In the genomic region with DNA sequence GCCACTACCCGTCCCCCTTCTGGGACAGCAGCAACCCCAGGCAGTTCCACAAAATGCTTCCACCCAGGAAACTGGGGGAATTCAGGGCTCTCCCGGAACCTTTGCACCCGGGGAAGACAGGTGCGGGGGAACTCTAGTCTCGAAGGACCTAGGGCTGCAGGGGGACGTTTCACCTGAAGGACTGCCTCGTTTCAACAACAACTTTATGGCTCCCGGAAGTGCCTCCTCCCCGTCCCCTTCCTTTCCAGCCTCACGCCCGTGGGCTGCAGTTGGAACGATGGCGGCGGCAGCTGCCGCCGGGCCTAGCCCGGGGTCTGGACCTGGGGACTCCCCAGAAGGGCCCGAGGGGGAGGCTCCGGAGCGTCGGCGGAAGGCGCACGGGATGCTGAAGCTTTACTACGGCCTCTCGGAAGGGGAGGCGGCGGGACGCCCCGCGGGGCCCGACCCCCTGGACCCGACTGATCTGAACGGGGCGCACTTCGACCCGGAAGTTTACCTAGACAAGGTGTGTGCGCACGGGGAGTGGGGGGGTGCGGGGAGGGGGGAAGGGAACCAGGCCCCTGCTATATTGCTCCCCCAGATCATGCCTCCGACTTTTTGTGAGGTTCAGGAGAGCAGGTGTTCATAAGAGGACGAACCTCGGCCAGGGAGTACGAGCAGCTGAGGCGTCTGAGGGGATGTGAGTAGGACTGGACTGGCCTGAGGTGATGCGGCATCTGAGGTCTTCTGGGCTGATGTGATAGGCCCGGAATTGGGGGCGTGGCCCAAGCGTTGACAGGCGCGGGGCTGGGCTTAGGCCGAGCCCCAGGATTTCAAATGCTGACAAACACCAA, we compare ENCODE assay signal across 1 cellular context.
TF ChIP-seq lines count a peak whose summit lies in the region.

A gene (plus strand): TSS at position 241 of the 833 bp plus-strand sequence. CDS start 37 bp downstream, at position 278.

TF ChIP-seq in HepG2, 621 proteins besides CTCF, POLR2A, EP300 and RAD21 (continued from another document and continues in another):
- TF ChIP-seq RORA (CRISPR knock-in tag; IDR thresholded peaks at IDR 0.05) (no peak), PRPF4 (IDR thresholded peaks at IDR 0.05; ENCODE audit: low read depth, low read length, poor library complexity, severe bottlenecking) (peak; percentile 97), ZNF678 (CRISPR knock-in tag; IDR thresholded peaks at IDR 0.05) (no peak; the same call in 1 of the 2 replicates), NFYC (CRISPR knock-in tag; IDR thresholded peaks at IDR 0.05) (peak; percentile 38; the same call in 1 of the 2 replicates), ZSCAN12 (CRISPR knock-in tag; IDR thresholded peaks at IDR 0.05) (no peak), POLR2AphosphoS2 (IDR thresholded peaks at IDR 0.05; ENCODE audit: low read depth, low read length) (peak; percentile 66; the same call in 1 of the 2 replicates), NAIF1 (CRISPR knock-in tag; IDR thresholded peaks at IDR 0.05; ENCODE audit: borderline replicate concordance) (peak; percentile 75; the same call in 1 of the 2 replicates), TARDBP (CRISPR knock-in tag; IDR thresholded peaks at IDR 0.05) (peak; percentile 94), ASH2L (IDR thresholded peaks at IDR 0.05; ENCODE audit: insufficient read length, low read depth, low read length) (peak; percentile 96), ZNF12 (CRISPR knock-in tag; IDR thresholded peaks at IDR 0.05) (peak; percentile 70), ZNF326 (CRISPR knock-in tag; IDR thresholded peaks at IDR 0.05; ENCODE audit: borderline replicate concordance) (no peak), MED1 (CRISPR knock-in tag; IDR thresholded peaks at IDR 0.05) (peak; percentile 82), CHD2 (IDR thresholded peaks at IDR 0.05; ENCODE audit: low read depth, low read length) (peak; percentile 55; the same call in 1 of the 2 replicates), TBP (CRISPR knock-in tag; IDR thresholded peaks at IDR 0.05) (no peak), YEATS4 (CRISPR knock-in tag; IDR thresholded peaks at IDR 0.05; ENCODE audit: borderline replicate concordance) (peak; percentile 82), SETDB1 (CRISPR knock-in tag; IDR thresholded peaks at IDR 0.05; ENCODE audit: borderline replicate concordance) (no peak), FOXC1 (CRISPR knock-in tag; IDR thresholded peaks at IDR 0.05; ENCODE audit: borderline replicate concordance) (no peak; the same call in none of the 2 replicates), ZNF20 (CRISPR knock-in tag; IDR thresholded peaks at IDR 0.05) (no peak), ISL2 (CRISPR knock-in tag; IDR thresholded peaks at IDR 0.05) (peak; percentile 61; the same call in 1 of the 2 replicates), ZNF230 (CRISPR knock-in tag; IDR thresholded peaks at IDR 0.05) (no peak), ADNP (CRISPR knock-in tag; IDR thresholded peaks at IDR 0.05) (no peak), JUND (CRISPR knock-in tag; IDR thresholded peaks at IDR 0.05) (no peak), KDM2A (CRISPR knock-in tag; IDR thresholded peaks at IDR 0.05; ENCODE audit: borderline replicate concordance, low read depth) (peak; percentile 88), ZBTB38 (CRISPR knock-in tag; IDR thresholded peaks at IDR 0.05) (peak; percentile 70; the same call in 1 of the 2 replicates), ZNF383 (CRISPR knock-in tag; IDR thresholded peaks at IDR 0.05; ENCODE audit: borderline replicate concordance) (no peak), FOXO1 (CRISPR knock-in tag; IDR thresholded peaks at IDR 0.05) (peak; percentile 66; the same call in 1 of the 2 replicates), HES4 (CRISPR knock-in tag; IDR thresholded peaks at IDR 0.05; ENCODE audit: borderline replicate concordance) (no peak; the same call in 1 of the 2 replicates), NFIC (IDR thresholded peaks at IDR 0.05; ENCODE audit: low read length) (peak; percentile 66; the same call in 1 of the 2 replicates), ZNF232 (CRISPR knock-in tag; IDR thresholded peaks at IDR 0.05; ENCODE audit: borderline replicate concordance) (peak; percentile 59; the same call in 1 of the 2 replicates), STAG1 (CRISPR knock-in tag; IDR thresholded peaks at IDR 0.05) (no peak), RAD51 (IDR thresholded peaks at IDR 0.05; ENCODE audit: borderline replicate concordance) (no peak), ZNF510 (CRISPR knock-in tag; IDR thresholded peaks at IDR 0.05; ENCODE audit: low read depth) (peak; percentile 80; the same call in 1 of the 2 replicates), ZFY (CRISPR knock-in tag; IDR thresholded peaks at IDR 0.05) (peak; percentile 93), ZNF546 (CRISPR knock-in tag; conservative IDR thresholded peaks at IDR 0.05) (0 out of 2 replicates have a peak, but pooled peaks have one; percentile 71), ZNF354B (CRISPR knock-in tag; IDR thresholded peaks at IDR 0.05) (no peak), ZNF24 (IDR thresholded peaks at IDR 0.05) (peak; percentile 85)
- TF ChIP-seq, protein P1, sequence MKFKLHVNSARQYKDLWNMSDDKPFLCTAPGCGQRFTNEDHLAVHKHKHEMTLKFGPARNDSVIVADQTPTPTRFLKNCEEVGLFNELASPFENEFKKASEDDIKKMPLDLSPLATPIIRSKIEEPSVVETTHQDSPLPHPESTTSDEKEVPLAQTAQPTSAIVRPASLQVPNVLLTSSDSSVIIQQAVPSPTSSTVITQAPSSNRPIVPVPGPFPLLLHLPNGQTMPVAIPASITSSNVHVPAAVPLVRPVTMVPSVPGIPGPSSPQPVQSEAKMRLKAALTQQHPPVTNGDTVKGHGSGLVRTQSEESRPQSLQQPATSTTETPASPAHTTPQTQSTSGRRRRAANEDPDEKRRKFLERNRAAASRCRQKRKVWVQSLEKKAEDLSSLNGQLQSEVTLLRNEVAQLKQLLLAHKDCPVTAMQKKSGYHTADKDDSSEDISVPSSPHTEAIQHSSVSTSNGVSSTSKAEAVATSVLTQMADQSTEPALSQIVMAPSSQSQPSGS (CRISPR knock-in tag; IDR thresholded peaks at IDR 0.05), result peak; percentile 76
- TF ChIP-seq, protein P2, sequence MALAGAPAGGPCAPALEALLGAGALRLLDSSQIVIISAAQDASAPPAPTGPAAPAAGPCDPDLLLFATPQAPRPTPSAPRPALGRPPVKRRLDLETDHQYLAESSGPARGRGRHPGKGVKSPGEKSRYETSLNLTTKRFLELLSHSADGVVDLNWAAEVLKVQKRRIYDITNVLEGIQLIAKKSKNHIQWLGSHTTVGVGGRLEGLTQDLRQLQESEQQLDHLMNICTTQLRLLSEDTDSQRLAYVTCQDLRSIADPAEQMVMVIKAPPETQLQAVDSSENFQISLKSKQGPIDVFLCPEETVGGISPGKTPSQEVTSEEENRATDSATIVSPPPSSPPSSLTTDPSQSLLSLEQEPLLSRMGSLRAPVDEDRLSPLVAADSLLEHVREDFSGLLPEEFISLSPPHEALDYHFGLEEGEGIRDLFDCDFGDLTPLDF (CRISPR knock-in tag; IDR thresholded peaks at IDR 0.05), result 0 out of 2 replicates have a peak, but pooled peaks have one; percentile 24
- TF ChIP-seq, protein P3, sequence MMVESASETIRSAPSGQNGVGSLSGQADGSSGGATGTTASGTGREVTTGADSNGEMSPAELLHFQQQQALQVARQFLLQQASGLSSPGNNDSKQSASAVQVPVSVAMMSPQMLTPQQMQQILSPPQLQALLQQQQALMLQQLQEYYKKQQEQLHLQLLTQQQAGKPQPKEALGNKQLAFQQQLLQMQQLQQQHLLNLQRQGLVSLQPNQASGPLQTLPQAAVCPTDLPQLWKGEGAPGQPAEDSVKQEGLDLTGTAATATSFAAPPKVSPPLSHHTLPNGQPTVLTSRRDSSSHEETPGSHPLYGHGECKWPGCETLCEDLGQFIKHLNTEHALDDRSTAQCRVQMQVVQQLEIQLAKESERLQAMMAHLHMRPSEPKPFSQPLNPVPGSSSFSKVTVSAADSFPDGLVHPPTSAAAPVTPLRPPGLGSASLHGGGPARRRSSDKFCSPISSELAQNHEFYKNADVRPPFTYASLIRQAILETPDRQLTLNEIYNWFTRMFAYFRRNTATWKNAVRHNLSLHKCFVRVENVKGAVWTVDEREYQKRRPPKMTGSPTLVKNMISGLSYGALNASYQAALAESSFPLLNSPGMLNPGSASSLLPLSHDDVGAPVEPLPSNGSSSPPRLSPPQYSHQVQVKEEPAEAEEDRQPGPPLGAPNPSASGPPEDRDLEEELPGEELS (CRISPR knock-in tag; IDR thresholded peaks at IDR 0.05), result peak; percentile 47
- TF ChIP-seq, protein P4, sequence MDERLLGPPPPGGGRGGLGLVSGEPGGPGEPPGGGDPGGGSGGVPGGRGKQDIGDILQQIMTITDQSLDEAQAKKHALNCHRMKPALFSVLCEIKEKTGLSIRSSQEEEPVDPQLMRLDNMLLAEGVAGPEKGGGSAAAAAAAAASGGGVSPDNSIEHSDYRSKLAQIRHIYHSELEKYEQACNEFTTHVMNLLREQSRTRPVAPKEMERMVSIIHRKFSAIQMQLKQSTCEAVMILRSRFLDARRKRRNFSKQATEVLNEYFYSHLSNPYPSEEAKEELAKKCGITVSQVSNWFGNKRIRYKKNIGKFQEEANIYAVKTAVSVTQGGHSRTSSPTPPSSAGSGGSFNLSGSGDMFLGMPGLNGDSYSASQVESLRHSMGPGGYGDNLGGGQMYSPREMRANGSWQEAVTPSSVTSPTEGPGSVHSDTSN (CRISPR knock-in tag; IDR thresholded peaks at IDR 0.05), result no peak
- TF ChIP-seq, protein P5, sequence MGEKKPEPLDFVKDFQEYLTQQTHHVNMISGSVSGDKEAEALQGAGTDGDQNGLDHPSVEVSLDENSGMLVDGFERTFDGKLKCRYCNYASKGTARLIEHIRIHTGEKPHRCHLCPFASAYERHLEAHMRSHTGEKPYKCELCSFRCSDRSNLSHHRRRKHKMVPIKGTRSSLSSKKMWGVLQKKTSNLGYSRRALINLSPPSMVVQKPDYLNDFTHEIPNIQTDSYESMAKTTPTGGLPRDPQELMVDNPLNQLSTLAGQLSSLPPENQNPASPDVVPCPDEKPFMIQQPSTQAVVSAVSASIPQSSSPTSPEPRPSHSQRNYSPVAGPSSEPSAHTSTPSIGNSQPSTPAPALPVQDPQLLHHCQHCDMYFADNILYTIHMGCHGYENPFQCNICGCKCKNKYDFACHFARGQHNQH (CRISPR knock-in tag; IDR thresholded peaks at IDR 0.05), result peak; percentile 83; the same call in 1 of the 2 replicates
- TF ChIP-seq, protein P6, sequence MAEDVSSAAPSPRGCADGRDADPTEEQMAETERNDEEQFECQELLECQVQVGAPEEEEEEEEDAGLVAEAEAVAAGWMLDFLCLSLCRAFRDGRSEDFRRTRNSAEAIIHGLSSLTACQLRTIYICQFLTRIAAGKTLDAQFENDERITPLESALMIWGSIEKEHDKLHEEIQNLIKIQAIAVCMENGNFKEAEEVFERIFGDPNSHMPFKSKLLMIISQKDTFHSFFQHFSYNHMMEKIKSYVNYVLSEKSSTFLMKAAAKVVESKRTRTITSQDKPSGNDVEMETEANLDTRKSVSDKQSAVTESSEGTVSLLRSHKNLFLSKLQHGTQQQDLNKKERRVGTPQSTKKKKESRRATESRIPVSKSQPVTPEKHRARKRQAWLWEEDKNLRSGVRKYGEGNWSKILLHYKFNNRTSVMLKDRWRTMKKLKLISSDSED (CRISPR knock-in tag; IDR thresholded peaks at IDR 0.05), result no peak
- TF ChIP-seq, protein P7, sequence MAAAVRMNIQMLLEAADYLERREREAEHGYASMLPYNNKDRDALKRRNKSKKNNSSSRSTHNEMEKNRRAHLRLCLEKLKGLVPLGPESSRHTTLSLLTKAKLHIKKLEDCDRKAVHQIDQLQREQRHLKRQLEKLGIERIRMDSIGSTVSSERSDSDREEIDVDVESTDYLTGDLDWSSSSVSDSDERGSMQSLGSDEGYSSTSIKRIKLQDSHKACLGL (CRISPR knock-in tag; IDR thresholded peaks at IDR 0.05), result peak; percentile 58
- TF ChIP-seq, protein P8, sequence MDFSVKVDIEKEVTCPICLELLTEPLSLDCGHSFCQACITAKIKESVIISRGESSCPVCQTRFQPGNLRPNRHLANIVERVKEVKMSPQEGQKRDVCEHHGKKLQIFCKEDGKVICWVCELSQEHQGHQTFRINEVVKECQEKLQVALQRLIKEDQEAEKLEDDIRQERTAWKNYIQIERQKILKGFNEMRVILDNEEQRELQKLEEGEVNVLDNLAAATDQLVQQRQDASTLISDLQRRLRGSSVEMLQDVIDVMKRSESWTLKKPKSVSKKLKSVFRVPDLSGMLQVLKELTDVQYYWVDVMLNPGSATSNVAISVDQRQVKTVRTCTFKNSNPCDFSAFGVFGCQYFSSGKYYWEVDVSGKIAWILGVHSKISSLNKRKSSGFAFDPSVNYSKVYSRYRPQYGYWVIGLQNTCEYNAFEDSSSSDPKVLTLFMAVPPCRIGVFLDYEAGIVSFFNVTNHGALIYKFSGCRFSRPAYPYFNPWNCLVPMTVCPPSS (IDR thresholded peaks at IDR 0.05), result no peak
- TF ChIP-seq, protein P9, sequence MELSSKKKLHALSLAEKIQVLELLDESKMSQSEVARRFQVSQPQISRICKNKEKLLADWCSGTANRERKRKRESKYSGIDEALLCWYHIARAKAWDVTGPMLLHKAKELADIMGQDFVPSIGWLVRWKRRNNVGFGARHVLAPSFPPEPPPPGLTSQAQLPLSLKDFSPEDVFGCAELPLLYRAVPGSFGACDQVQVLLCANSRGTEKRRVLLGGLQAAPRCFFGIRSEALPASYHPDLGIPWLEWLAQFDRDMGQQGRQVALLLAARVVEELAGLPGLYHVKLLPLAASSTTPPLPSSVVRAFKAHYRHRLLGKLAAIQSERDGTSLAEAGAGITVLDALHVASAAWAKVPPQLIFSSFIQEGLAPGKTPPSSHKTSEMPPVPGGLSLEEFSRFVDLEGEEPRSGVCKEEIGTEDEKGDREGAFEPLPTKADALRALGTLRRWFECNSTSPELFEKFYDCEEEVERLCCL (CRISPR knock-in tag; IDR thresholded peaks at IDR 0.05; ENCODE audit: borderline replicate concordance), result no peak
- TF ChIP-seq, protein P10, sequence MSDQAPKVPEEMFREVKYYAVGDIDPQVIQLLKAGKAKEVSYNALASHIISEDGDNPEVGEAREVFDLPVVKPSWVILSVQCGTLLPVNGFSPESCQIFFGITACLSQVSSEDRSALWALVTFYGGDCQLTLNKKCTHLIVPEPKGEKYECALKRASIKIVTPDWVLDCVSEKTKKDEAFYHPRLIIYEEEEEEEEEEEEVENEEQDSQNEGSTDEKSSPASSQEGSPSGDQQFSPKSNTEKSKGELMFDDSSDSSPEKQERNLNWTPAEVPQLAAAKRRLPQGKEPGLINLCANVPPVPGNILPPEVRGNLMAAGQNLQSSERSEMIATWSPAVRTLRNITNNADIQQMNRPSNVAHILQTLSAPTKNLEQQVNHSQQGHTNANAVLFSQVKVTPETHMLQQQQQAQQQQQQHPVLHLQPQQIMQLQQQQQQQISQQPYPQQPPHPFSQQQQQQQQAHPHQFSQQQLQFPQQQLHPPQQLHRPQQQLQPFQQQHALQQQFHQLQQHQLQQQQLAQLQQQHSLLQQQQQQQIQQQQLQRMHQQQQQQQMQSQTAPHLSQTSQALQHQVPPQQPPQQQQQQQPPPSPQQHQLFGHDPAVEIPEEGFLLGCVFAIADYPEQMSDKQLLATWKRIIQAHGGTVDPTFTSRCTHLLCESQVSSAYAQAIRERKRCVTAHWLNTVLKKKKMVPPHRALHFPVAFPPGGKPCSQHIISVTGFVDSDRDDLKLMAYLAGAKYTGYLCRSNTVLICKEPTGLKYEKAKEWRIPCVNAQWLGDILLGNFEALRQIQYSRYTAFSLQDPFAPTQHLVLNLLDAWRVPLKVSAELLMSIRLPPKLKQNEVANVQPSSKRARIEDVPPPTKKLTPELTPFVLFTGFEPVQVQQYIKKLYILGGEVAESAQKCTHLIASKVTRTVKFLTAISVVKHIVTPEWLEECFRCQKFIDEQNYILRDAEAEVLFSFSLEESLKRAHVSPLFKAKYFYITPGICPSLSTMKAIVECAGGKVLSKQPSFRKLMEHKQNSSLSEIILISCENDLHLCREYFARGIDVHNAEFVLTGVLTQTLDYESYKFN (CRISPR knock-in tag; conservative IDR thresholded peaks at IDR 0.05), result peak; percentile 61
